Comparison of ENCODE assay signal across 14 cellular contexts in genomic region chr11:111460340-111460739, GRCh38. TPM values are rescaled to one million over a fixed set of nuclear protein-coding genes. Genes with fewer than 3 reads are reported as not detected.
DNase-seq lines count a peak whose midpoint lies in the region; ATAC-seq and TF ChIP-seq lines count a peak whose summit lies in the region.
"Had no signal": no experiment of that assay in that cellular context is flagged by ENCODE, and none has a peak within 500 bp of the region (broad histone marks: within the 10 kb centered on the region; RNA-seq: fewer than 3 reads in every experiment).

No MANE protein-coding gene starts in this region.

- POLR2A ChIA-PET in activated CD8-positive, alpha-beta T cell treated with anti-CD3 and anti-CD28 coated beads, Interleukin-2, amount 10 ng/mL, durations not matched to agents 7 days and 5 days (lab: Charles Lee), result interaction anchor here (0.8 kb wide), 1 partner anchor 80 kb away, joined by 5 read pairs; the partner anchor contains the start of gene LAYN
- POLR2A ChIA-PET in activated CD8-positive, alpha-beta T cell treated with anti-CD3 and anti-CD28 coated beads for 36 hours (lab: Charles Lee), result interaction anchor here (1.6 kb wide), 1 partner anchor 80 kb away, joined by 4 read pairs; the partner anchor contains the start of gene LAYN
- POLR2A ChIA-PET in IMR-90 (lab: Charles Lee; ENCODE audit: unreplicated experiment), result no interaction called here

- H4K5ac ChIP-seq in IMR-90 (ENCODE audit: low read depth, low read length), result no peak overlapping the region

- H2AK9ac ChIP-seq in IMR-90 (replicated peaks; ENCODE audit: low read depth, low read length, poor library complexity), result no peak overlapping the region

- H3K36me3 Mint-ChIP-seq in activated CD8-positive, alpha-beta T cell treated with anti-CD3 and anti-CD28 coated beads, Interleukin-2, amount 10 ng/mL, durations not matched to agents 7 days and 5 days (ENCODE audit: low read depth), result no peaks in the 10 kb centered on the region
- no peaks in the 10 kb centered on the region for H3K36me3 Mint-ChIP-seq in activated CD8-positive, alpha-beta T cell treated with anti-CD3 and anti-CD28 coated beads for 36 hours (ENCODE audit: low read depth)
- H3K36me3 Mint-ChIP-seq in activated T-cell treated with anti-CD3 and anti-CD28 coated beads, Interleukin-2, amount 50 U/mL, for 4 hours (ENCODE audit: insufficient read depth), result no peaks in the 10 kb centered on the region

- no peak overlapping the region for H3K56ac ChIP-seq in IMR-90 (ENCODE audit: extremely low read depth, insufficient read depth, low read length)

- no peak for ATAC-seq in activated CD8-positive, alpha-beta T cell treated with anti-CD3 and anti-CD28 coated beads, Interleukin-2, amount 10 ng/mL, durations not matched to agents 7 days and 5 days
- ATAC-seq in activated CD8-positive, alpha-beta T cell treated with anti-CD3 and anti-CD28 coated beads for 36 hours, result no peak
- no peak for ATAC-seq in IMR-90 (ENCODE audit: low read depth)
- ATAC-seq in activated T-cell treated with anti-CD3 and anti-CD28 coated beads, Interleukin-2, amount 50 U/mL, for 4 hours, result no peak

- H2BK15ac ChIP-seq in IMR-90 (ENCODE audit: low read depth, low read length) (no peak overlapping the region), neuronal stem cell (ENCODE audit: low read length) (no peak overlapping the region)

- 0 out of 2 replicates have a peak, but pooled peaks cover 3% of the 10 kb centered on the region for H3K9me1 ChIP-seq in IMR-90 (ENCODE audit: insufficient read depth, low read length)

- DNase-seq in activated CD8-positive, alpha-beta T cell treated with anti-CD3 and anti-CD28 coated beads, Interleukin-2, amount 10 ng/mL, durations not matched to agents 7 days and 5 days, result peak; percentile 12
- DNase-seq in activated CD8-positive, alpha-beta T cell treated with anti-CD3 and anti-CD28 coated beads for 36 hours, result no peak
- DNase-seq in IMR-90 (no peak), neuronal stem cell (ENCODE audit: low spot score) (no peak), NCI-H2196 (lab: John Stamatoyannopoulos, UW; ENCODE audit: unreplicated experiment) (no peak)
- no peak for DNase-seq in activated T-cell treated with anti-CD3 and anti-CD28 coated beads, Interleukin-2, amount 50 U/mL, for 4 hours
- DNase-seq: BE2C; C1 segment of cervical spinal cord; Caco-2; CD4-positive, alpha-beta T cell; H9 had no signal

- H3K23ac ChIP-seq in IMR-90 (ENCODE audit: low read depth, low read length) (no peak overlapping the region), neuronal stem cell (ENCODE audit: low read depth, low read length, poor library complexity) (no peak overlapping the region)

- peaks cover 16% of the 10 kb centered on the region for H3K27me3 Mint-ChIP-seq in activated CD8-positive, alpha-beta T cell treated with anti-CD3 and anti-CD28 coated beads, Interleukin-2, amount 10 ng/mL, durations not matched to agents 7 days and 5 days (ENCODE audit: low read depth)
- peaks cover 11% of the 10 kb centered on the region for H3K27me3 Mint-ChIP-seq in activated CD8-positive, alpha-beta T cell treated with anti-CD3 and anti-CD28 coated beads for 36 hours
- H3K27me3 Mint-ChIP-seq in activated T-cell treated with anti-CD3 and anti-CD28 coated beads, Interleukin-2, amount 50 U/mL, for 4 hours (ENCODE audit: low read depth), result peaks cover 24% of the 10 kb centered on the region

- H3K4me1 ChIP-seq in IMR-90 (ENCODE audit: control insufficient read depth, insufficient read depth, low read length), result peaks cover 7% of the 10 kb centered on the region
- H3K4me1 ChIP-seq in neuronal stem cell (ENCODE audit: control insufficient read depth in 2 of 2, insufficient read depth in 1 of 2, low read depth in 1 of 2, low read length in 2 of 2), result no peaks in the 10 kb centered on the region
- H3K4me1 ChIP-seq: BE2C had no signal

- H3K4me3 ChIP-seq in IMR-90 (ENCODE audit: insufficient read depth, low read depth, low read length), result no peak overlapping the region
- H3K4me3 ChIP-seq in neuronal stem cell (ENCODE audit: low read length in 2 of 2), result no peak overlapping the region

- TF ChIP-seq RAD21 in IMR-90 (IDR thresholded peaks at IDR 0.05; ENCODE audit: low read length), result no peak

- H2AFZ ChIP-seq in IMR-90 (replicated peaks; ENCODE audit: low read length, poor library complexity) (no peak overlapping the region), neuronal stem cell (ENCODE audit: low read length) (no peak overlapping the region)

- H3K18ac ChIP-seq in IMR-90 (ENCODE audit: low read depth, low read length) (no peak overlapping the region), neuronal stem cell (ENCODE audit: low read length) (no peak overlapping the region)

- CTCF ChIA-PET in activated CD8-positive, alpha-beta T cell treated with anti-CD3 and anti-CD28 coated beads, Interleukin-2, amount 10 ng/mL, durations not matched to agents 7 days and 5 days (lab: Charles Lee), result interaction anchor here (0.7 to 0.9 kb wide), 3 partner anchors 19 to 106 kb away, joined by 3 read pairs; no protein-coding TSS in a partner anchor
- CTCF ChIA-PET in activated CD8-positive, alpha-beta T cell treated with anti-CD3 and anti-CD28 coated beads for 36 hours (lab: Charles Lee), result interaction anchor here (0.8 to 1.7 kb wide), 5 partner anchors 13 to 381 kb away, joined by 3 to 10 read pairs (median 3); no protein-coding TSS in a partner anchor
- CTCF ChIA-PET in IMR-90 (lab: Yijun Ruan, JAX), result no interaction called here

- H3K4ac ChIP-seq in IMR-90 (ENCODE audit: low read depth, low read length) (no peak overlapping the region), neuronal stem cell (ENCODE audit: low read length) (no peak overlapping the region)

- no peak overlapping the region for H2BK5ac ChIP-seq in IMR-90 (ENCODE audit: low read depth, low read length, poor library complexity, severe bottlenecking)
- H2BK5ac ChIP-seq in neuronal stem cell (ENCODE audit: low read length), result no peak overlapping the region

- no peaks in the 10 kb centered on the region for H3K9me3 Mint-ChIP-seq in activated CD8-positive, alpha-beta T cell treated with anti-CD3 and anti-CD28 coated beads, Interleukin-2, amount 10 ng/mL, durations not matched to agents 7 days and 5 days (ENCODE audit: insufficient read depth)
- H3K9me3 Mint-ChIP-seq in activated CD8-positive, alpha-beta T cell treated with anti-CD3 and anti-CD28 coated beads for 36 hours, result no peaks in the 10 kb centered on the region
- H3K9me3 Mint-ChIP-seq in activated T-cell treated with anti-CD3 and anti-CD28 coated beads, Interleukin-2, amount 50 U/mL, for 4 hours, result no peaks in the 10 kb centered on the region
- H3K9me3 Mint-ChIP-seq: CD4-positive, alpha-beta T cell; H9 had no signal

- H3K14ac ChIP-seq in IMR-90 (replicated peaks; ENCODE audit: low read depth, low read length) (no peak overlapping the region), neuronal stem cell (ENCODE audit: low read length) (no peak overlapping the region)

- no peak overlapping the region for H2BK20ac ChIP-seq in IMR-90 (ENCODE audit: low read depth, low read length)

- intact Hi-C loops in activated CD8-positive, alpha-beta T cell treated with anti-CD3 and anti-CD28 coated beads for 36 hours (cut with micrococcal nuclease), result no loop called here
- intact Hi-C loops in IMR-90 (cut with micrococcal nuclease), result no loop called here

- in situ Hi-C loops in IMR-90 (cut with MboI; ENCODE audit: low sequenced_read_pairs), result no loop called here

- no TSS peak for BruUV-seq in IMR-90 (replicated peaks; lab: Mats Ljungman, UMichigan)

- no peak overlapping the region for H3K4me3 Mint-ChIP-seq in activated CD8-positive, alpha-beta T cell treated with anti-CD3 and anti-CD28 coated beads, Interleukin-2, amount 10 ng/mL, durations not matched to agents 7 days and 5 days
- H3K4me3 Mint-ChIP-seq in activated CD8-positive, alpha-beta T cell treated with anti-CD3 and anti-CD28 coated beads for 36 hours, result no peak overlapping the region
- no peak overlapping the region for H3K4me3 Mint-ChIP-seq in activated T-cell treated with anti-CD3 and anti-CD28 coated beads, Interleukin-2, amount 50 U/mL, for 4 hours
- H3K4me3 Mint-ChIP-seq: CD4-positive, alpha-beta T cell; H9 had no signal

- peaks cover 2% of the 10 kb centered on the region; the same call in 1 of the 2 replicates for H3K27me3 ChIP-seq in IMR-90 (ENCODE audit: control insufficient read depth, insufficient read depth, low read length)
- peaks cover 0 to 10% (median 0%) of the 10 kb centered on the region in 3 experiments for H3K27me3 ChIP-seq in neuronal stem cell (ENCODE audit: control insufficient read depth in 3 of 3, insufficient read depth in 3 of 3, low read depth in 1 of 3, low read length in 3 of 3)

- H3K4me2 ChIP-seq in IMR-90 (ENCODE audit: low read depth, low read length), result no peak overlapping the region
- H3K4me2 ChIP-seq in neuronal stem cell (ENCODE audit: insufficient read depth, low read length, poor library complexity, severe bottlenecking), result no peak overlapping the region

- no peak overlapping the region for H2AK5ac ChIP-seq in IMR-90 (ENCODE audit: low read depth, low read length)
- peak overlapping the region; percentile 8 for H2AK5ac ChIP-seq in neuronal stem cell (ENCODE audit: low read depth, low read length)

- no peak overlapping the region for H3K9ac ChIP-seq in IMR-90 (ENCODE audit: low read depth, low read length)
- H3K9ac ChIP-seq in neuronal stem cell (ENCODE audit: low read depth, low read length, poor library complexity), result no peak overlapping the region

- H4K8ac ChIP-seq in IMR-90 (ENCODE audit: low read depth in 2 of 2, low read length in 2 of 2) (no peak overlapping the region), neuronal stem cell (ENCODE audit: low read depth, low read length) (no peak overlapping the region)

- H3K27ac Mint-ChIP-seq in activated CD8-positive, alpha-beta T cell treated with anti-CD3 and anti-CD28 coated beads, Interleukin-2, amount 10 ng/mL, durations not matched to agents 7 days and 5 days, result no peak overlapping the region
- no peak overlapping the region for H3K27ac Mint-ChIP-seq in activated CD8-positive, alpha-beta T cell treated with anti-CD3 and anti-CD28 coated beads for 36 hours
- H3K27ac Mint-ChIP-seq: CD4-positive, alpha-beta T cell; H9 had no signal

- peak overlapping the region; percentile 22; the same call in 1 of the 2 replicates for H4K91ac ChIP-seq in IMR-90 (ENCODE audit: insufficient read depth, low read depth, low read length)
- no peak overlapping the region for H4K91ac ChIP-seq in neuronal stem cell (ENCODE audit: low read depth, low read length, poor library complexity)

- H3K36me3 ChIP-seq in IMR-90 (ENCODE audit: control insufficient read depth, insufficient read depth, low read length) (no peaks in the 10 kb centered on the region), neuronal stem cell (replicated peaks in 1 of 2; ENCODE audit: control insufficient read depth in 2 of 2, insufficient read depth in 2 of 2, low read length in 2 of 2) (no peaks in the 10 kb centered on the region)
- H3K36me3 ChIP-seq: BE2C had no signal

- TF ChIP-seq POLR2A in IMR-90 (IDR thresholded peaks at IDR 0.05; ENCODE audit: low read depth, low read length), result no peak

- H3K79me1 ChIP-seq in IMR-90 (ENCODE audit: low read depth in 1 of 2, low read length in 2 of 2), result no peaks in the 10 kb centered on the region
- no peaks in the 10 kb centered on the region for H3K79me1 ChIP-seq in neuronal stem cell (ENCODE audit: low read depth, low read length)

- no peaks in the 10 kb centered on the region for H3K9me3 ChIP-seq in IMR-90 (ENCODE audit: control insufficient read depth, insufficient read depth, low read length)
- no peaks in the 10 kb centered on the region for H3K9me3 ChIP-seq in neuronal stem cell (replicated peaks in 1 of 2; ENCODE audit: control insufficient read depth in 2 of 2, insufficient read depth in 1 of 2, low read depth in 1 of 2, low read length in 2 of 2)
- H3K9me3 ChIP-seq: BE2C, Caco-2 had no signal

- dilution Hi-C loops in IMR-90 (cut with HindIII; ENCODE audit: low sequenced_read_pairs, unreplicated experiment), result no loop called here

- WGBS in IMR-90 (ENCODE audit: extremely low coverage in 2 of 2, insufficient read length in 1 of 2), 2 experiments, result no CpG with 5 or more reads among the region's 4 CpGs
- no CpG with 5 or more reads among the region's 4 CpGs for WGBS in neuronal stem cell (ENCODE audit: extremely low coverage in 2 of 2, insufficient read length in 2 of 2, insufficient replicate concordance in 1 of 2), 2 donors

- H2BK120ac ChIP-seq in IMR-90 (ENCODE audit: low read depth, low read length) (no peak overlapping the region), neuronal stem cell (ENCODE audit: low read depth, low read length) (no peak overlapping the region)

- H3K27ac ChIP-seq in IMR-90 (ENCODE audit: insufficient read depth, low read length) (no peak overlapping the region), neuronal stem cell (replicated peaks; ENCODE audit: low read length) (no peak overlapping the region)

- H4K20me1 ChIP-seq in IMR-90 (ENCODE audit: insufficient read depth, low read length), result no peaks in the 10 kb centered on the region

- H2BK12ac ChIP-seq in neuronal stem cell (ENCODE audit: low read length), result no peak overlapping the region

- H3K4me1 Mint-ChIP-seq in activated CD8-positive, alpha-beta T cell treated with anti-CD3 and anti-CD28 coated beads, Interleukin-2, amount 10 ng/mL, durations not matched to agents 7 days and 5 days (ENCODE audit: low read depth), result peaks cover 4% of the 10 kb centered on the region
- peaks cover 3% of the 10 kb centered on the region for H3K4me1 Mint-ChIP-seq in activated CD8-positive, alpha-beta T cell treated with anti-CD3 and anti-CD28 coated beads for 36 hours (ENCODE audit: low read depth)
- H3K4me1 Mint-ChIP-seq in activated T-cell treated with anti-CD3 and anti-CD28 coated beads, Interleukin-2, amount 50 U/mL, for 4 hours (ENCODE audit: low read depth), result no peaks in the 10 kb centered on the region

- TF ChIP-seq CTCF in activated CD8-positive, alpha-beta T cell treated with anti-CD3 and anti-CD28 coated beads for 36 hours (IDR thresholded peaks at IDR 0.05), result no peak
- TF ChIP-seq CTCF in IMR-90 (conservative IDR thresholded peaks at IDR 0.05; ENCODE audit: low read depth, low read length), result no peak

RNA-seq across cellular contexts. Expression of gene BTG4, which starts 51.8 kb away (rescaled TPM):
- total RNA-seq in activated CD8-positive, alpha-beta T cell treated with anti-CD3 and anti-CD28 coated beads, Interleukin-2, amount 10 ng/mL, durations not matched to agents 7 days and 5 days, result not detected
- under 1 TPM; 0.36 to 0.98 TPM for total RNA-seq in activated CD8-positive, alpha-beta T cell treated with anti-CD3 and anti-CD28 coated beads for 36 hours
- total RNA-seq in IMR-90 (2012; rRNA removed), result not detected in 2 replicates
- not detected in 2 replicates for polyA plus RNA-seq in IMR-90 (2012; rRNA removed)
- polyA plus RNA-seq in IMR-90 (2012; cell fraction: cytosol; rRNA removed), result not detected in 2 replicates
- not detected in 2 replicates for polyA plus RNA-seq in IMR-90 (2012; cell fraction: nucleus; rRNA removed; ENCODE audit: low replicate concordance)
- 0.07 TPM for polyA plus RNA-seq in neuronal stem cell (2013, experiment 1 of 2)
- polyA plus RNA-seq in neuronal stem cell (2013, experiment 2 of 2), result 0.04 TPM
- under 1 TPM in 1 of 3 donors, not detected in 2; 0.43 TPM for total RNA-seq in activated T-cell treated with anti-CD3 and anti-CD28 coated beads, Interleukin-2, amount 50 U/mL, for 4 hours
- total RNA-seq: CD4-positive, alpha-beta T cell; H1; H9; HT-29 had no signal

RNA-seq across cellular contexts. Expression of gene HOATZ, which starts 54.2 kb away (rescaled TPM):
- total RNA-seq in activated CD8-positive, alpha-beta T cell treated with anti-CD3 and anti-CD28 coated beads, Interleukin-2, amount 10 ng/mL, durations not matched to agents 7 days and 5 days, result under 1 TPM in 1 of 2 experiments, not detected in 1; 0.37 TPM
- total RNA-seq in activated CD8-positive, alpha-beta T cell treated with anti-CD3 and anti-CD28 coated beads for 36 hours, result not detected
- not detected in 2 replicates for total RNA-seq in IMR-90 (2012; rRNA removed)
- polyA plus RNA-seq in IMR-90 (2012; rRNA removed), result not detected in 2 replicates
- polyA plus RNA-seq in IMR-90 (2012; cell fraction: cytosol; rRNA removed), result not detected in 2 replicates
- polyA plus RNA-seq in IMR-90 (2012; cell fraction: nucleus; rRNA removed; ENCODE audit: low replicate concordance), result not detected in 2 replicates
- 0.11 TPM for polyA plus RNA-seq in neuronal stem cell (2013, experiment 1 of 2)
- not detected for polyA plus RNA-seq in neuronal stem cell (2013, experiment 2 of 2)
- total RNA-seq in activated T-cell treated with anti-CD3 and anti-CD28 coated beads, Interleukin-2, amount 50 U/mL, for 4 hours, result not detected
- total RNA-seq: A172; Caco-2; CD4-positive, alpha-beta T cell; H1; H9; HT-29 had no signal
- polyA plus RNA-seq: H1 had no signal
